17 cellular contexts compared by ENCODE assay signal in genomic region chr20:46214831-46215488, GRCh38.
DNase-seq lines count a peak whose midpoint lies in the region; ATAC-seq and TF ChIP-seq lines count a peak whose summit lies in the region.
"Had no signal": no experiment of that assay in that cellular context is flagged by ENCODE, and none has a peak within 500 bp of the region (broad histone marks: within the 10 kb centered on the region; RNA-seq: fewer than 3 reads in every experiment).

No MANE protein-coding gene starts in this region.

- peaks cover 7% of the 10 kb centered on the region for H3K9me3 Mint-ChIP-seq in glutamatergic neuron (ENCODE audit: unreplicated experiment)
- H3K9me3 Mint-ChIP-seq: activated naive CD4-positive, alpha-beta T cell treated with anti-CD3 and anti-CD28 coated beads for 36 hours; stimulated activated naive CD8-positive, alpha-beta T cell treated with anti-CD3 and anti-CD28 coated beads, Interleukin-15, Interleukin-2, amounts not matched to agents 100 ng/mL and 50 ng/mL, for 24 hours had no signal

- no peak for ATAC-seq in HG03442 (IDR thresholded peaks at IDR 0.05; ENCODE audit: unreplicated experiment)
- ATAC-seq in activated CD4-positive, CD25-positive, alpha-beta regulatory T cell treated with anti-CD3 and anti-CD28 coated beads, Interleukin-2, amount 50 U/mL, for 24 hours, result no peak

- DNase-seq in COR-L47 (lab: John Stamatoyannopoulos, UW) (peak; percentile 54), H4 (ENCODE audit: low spot score) (peak; percentile 62), NCI-H774 (lab: John Stamatoyannopoulos, UW) (peak; percentile 7), glutamatergic neuron (no peak), UCSD-AML1 (lab: John Stamatoyannopoulos, UW; ENCODE audit: unreplicated experiment) (no peak), DMS114 treated with DMSO at 0.1 percent for 48 hours (lab: John Stamatoyannopoulos, UW; ENCODE audit: unreplicated experiment) (no peak)
- DNase-seq: activated CD4-positive, CD25-positive, alpha-beta regulatory T cell; activated naive CD4-positive, alpha-beta T cell treated with anti-CD3 and anti-CD28 coated beads for 36 hours; dorsolateral prefrontal cortex; esophagus squamous epithelium; hippocampal formation; Karpas-422; kidney glomerular epithelial cell; spleen had no signal

- peak overlapping the region; percentile 5 for H3K27ac Mint-ChIP-seq in glutamatergic neuron (ENCODE audit: unreplicated experiment)
- H3K27ac Mint-ChIP-seq: activated naive CD4-positive, alpha-beta T cell treated with anti-CD3 and anti-CD28 coated beads for 36 hours; stimulated activated naive CD8-positive, alpha-beta T cell treated with anti-CD3 and anti-CD28 coated beads, Interleukin-15, Interleukin-2, amounts not matched to agents 100 ng/mL and 50 ng/mL, for 24 hours had no signal

- peaks cover 44% of the 10 kb centered on the region for H3K4me1 Mint-ChIP-seq in glutamatergic neuron (ENCODE audit: low read depth, unreplicated experiment)

- no peaks in the 10 kb centered on the region for H3K36me3 Mint-ChIP-seq in glutamatergic neuron (ENCODE audit: unreplicated experiment)

- peaks cover 5% of the 10 kb centered on the region for H3K27me3 Mint-ChIP-seq in glutamatergic neuron (ENCODE audit: unreplicated experiment)

- peak overlapping the region; percentile 14 for H3K4me3 Mint-ChIP-seq in glutamatergic neuron (ENCODE audit: unreplicated experiment)
- H3K4me3 Mint-ChIP-seq: activated naive CD4-positive, alpha-beta T cell treated with anti-CD3 and anti-CD28 coated beads for 36 hours; stimulated activated naive CD8-positive, alpha-beta T cell treated with anti-CD3 and anti-CD28 coated beads, Interleukin-15, Interleukin-2, amounts not matched to agents 100 ng/mL and 50 ng/mL, for 24 hours had no signal

- no peak for TF ChIP-seq CTCF in glutamatergic neuron (IDR thresholded peaks at IDR 0.05; ENCODE audit: partially characterized antibody, unreplicated experiment)

Comparison
In these comparisons a context has a peak if more than half of its experiments do, and no peak if none do; other contexts are left out.
1. DNase-seq: peak in COR-L47 (single experiment), H4 (single experiment) and NCI-H774 (single experiment); none in glutamatergic neuron (single experiment), UCSD-AML1 (single experiment) and DMS114 treated with DMSO at 0.1 percent for 48 hours (single experiment).